16 cellular contexts compared by ENCODE assay signal in genomic region chr10:58854811-58855210, GRCh38.
"Had no signal": no experiment of that assay in that cellular context is flagged by ENCODE, and none has a peak within 500 bp of the region (broad histone marks: within the 10 kb centered on the region; RNA-seq: fewer than 3 reads in every experiment).

No MANE protein-coding gene starts in this region.

- H3K4me2 ChIP-seq: hepatocyte had no signal

- H3K9me3 Mint-ChIP-seq: activated CD4-positive, alpha-beta T cell treated with anti-CD3 and anti-CD28 coated beads, Interleukin-2, amount 10 ng/mL, durations not matched to agents 7 days and 5 days had no signal

- H3K27me3 ChIP-seq: body of pancreas, hepatocyte, right atrium auricular region, thyroid gland had no signal

- H3K36me3 ChIP-seq: prostate gland, right atrium auricular region, thyroid gland had no signal

- H2AFZ ChIP-seq: hepatocyte had no signal

- H3K79me2 ChIP-seq: hepatocyte had no signal

- H3K27me3 Mint-ChIP-seq: activated CD4-positive, alpha-beta T cell treated with anti-CD3 and anti-CD28 coated beads, Interleukin-2, amount 10 ng/mL, durations not matched to agents 7 days and 5 days; activated T-cell treated with anti-CD3 and anti-CD28 coated beads, Interleukin-2, amount 50 U/mL, for 24 hours had no signal

- H3K27ac Mint-ChIP-seq: activated CD4-positive, alpha-beta T cell treated with anti-CD3 and anti-CD28 coated beads, Interleukin-2, amount 10 ng/mL, durations not matched to agents 7 days and 5 days; activated CD8-positive, alpha-beta T cell treated with anti-CD3 and anti-CD28 coated beads, Interleukin-2, amount 10 ng/mL, durations not matched to agents 7 days and 5 days; activated naive CD4-positive, alpha-beta T cell treated with anti-CD3 and anti-CD28 coated beads for 36 hours; activated T-cell treated with anti-CD3 and anti-CD28 coated beads, Interleukin-2, amount 50 U/mL, for 24 hours; nephron progenitor cell had no signal

- H3K4me1 Mint-ChIP-seq: activated CD4-positive, alpha-beta T cell treated with anti-CD3 and anti-CD28 coated beads, Interleukin-2, amount 10 ng/mL, durations not matched to agents 7 days and 5 days had no signal

- H3K4me3 Mint-ChIP-seq: activated CD4-positive, alpha-beta T cell treated with anti-CD3 and anti-CD28 coated beads, Interleukin-2, amount 10 ng/mL, durations not matched to agents 7 days and 5 days; activated CD8-positive, alpha-beta T cell treated with anti-CD3 and anti-CD28 coated beads, Interleukin-2, amount 10 ng/mL, durations not matched to agents 7 days and 5 days; activated naive CD4-positive, alpha-beta T cell treated with anti-CD3 and anti-CD28 coated beads for 36 hours; activated T-cell treated with anti-CD3 and anti-CD28 coated beads, Interleukin-2, amount 50 U/mL, for 24 hours; nephron progenitor cell had no signal

- H3K4me1 ChIP-seq: prostate gland had no signal

- H3K4me3 ChIP-seq: body of pancreas, hepatocyte, lung, prostate gland, right atrium auricular region, thyroid gland had no signal

- DNase-seq: activated CD4-positive, alpha-beta T cell treated with anti-CD3 and anti-CD28 coated beads, Interleukin-2, amount 10 ng/mL, durations not matched to agents 7 days and 5 days; activated CD8-positive, alpha-beta T cell treated with anti-CD3 and anti-CD28 coated beads, Interleukin-2, amount 10 ng/mL, durations not matched to agents 7 days and 5 days; activated naive CD4-positive, alpha-beta T cell treated with anti-CD3 and anti-CD28 coated beads for 36 hours; activated T-cell treated with anti-CD3 and anti-CD28 coated beads, Interleukin-2, amount 50 U/mL, for 24 hours; body of pancreas; foreskin fibroblast; islet precursor cell; midbrain; nephron progenitor cell; stimulated activated CD4-positive, alpha-beta T cell treated with anti-CD3 and anti-CD28 coated beads, Interleukin-2, amount 100 ng/mL, for 24 hours; stimulated activated naive CD4-positive, alpha-beta T cell treated with Interleukin-2 at 50 U/mL for 16 hours; thyroid gland had no signal

- H3K27ac ChIP-seq: hepatocyte, prostate gland, right atrium auricular region had no signal

- H3K9me3 ChIP-seq: body of pancreas, prostate gland, thyroid gland had no signal
